In genomic region chr1:61482170-61482569, GRCh38 we compare ENCODE assay signal across 24 cellular contexts.
DNase-seq lines count a peak whose midpoint lies in the region; ATAC-seq, FAIRE-seq and TF ChIP-seq lines count a peak whose summit lies in the region.
"Had no signal": no experiment of that assay in that cellular context is flagged by ENCODE, and none has a peak within 500 bp of the region (broad histone marks: within the 10 kb centered on the region; RNA-seq: fewer than 3 reads in every experiment).

No MANE protein-coding gene starts in this region.

- TF ChIP-seq EP300 in K562 (IDR thresholded peaks at IDR 0.05; ENCODE audit: low read length), result no peak

- H3K9me3 Mint-ChIP-seq in nephron, result no peaks in the 10 kb centered on the region
- H3K9me3 Mint-ChIP-seq: HFFc6 had no signal

- no peaks in the 10 kb centered on the region for H3K79me2 ChIP-seq in K562 (ENCODE audit: control insufficient read depth, insufficient read depth, low read length)

- intact Hi-C loops in K562 (cut with micrococcal nuclease), result no loop called here

- no peak overlapping the region for H2AFZ ChIP-seq in K562 (ENCODE audit: low read depth, low read length)

- DNase-seq in HAP-1 (ENCODE audit: low spot score in 2 of 2), result peak; percentile 49 to 60
- no peak for DNase-seq in K562 (ENCODE audit: extremely low read depth in 1 of 4, low spot score in 3 of 4)
- peak; percentile 14 for DNase-seq in fibroblast of mammary gland (ENCODE audit: low read depth)
- no peak for DNase-seq in activated CD4-positive, CD25-positive, alpha-beta regulatory T cell (lab: John Stamatoyannopoulos, UW)
- no peak for DNase-seq in NCI-H345 (lab: John Stamatoyannopoulos, UW)
- DNase-seq: BE2C; CD4-positive, CD25-positive, alpha-beta regulatory T cell; DMS79; HFFc6; KBM-7; NCI-H1092; NCI-H146; NCI-H2029; NCI-H2227 treated with DMSO at 0.1 percent for 48 hours; NCI-H510A treated with DMSO at 0.1 percent for 48 hours; NCI-H748 treated with DMSO at 0.1 percent for 48 hours; NK-92 treated with Interleukin-12 subunit alpha and Interleukin-12 subunit beta, amount 100 ng/mL, for 24 hours; Peyer's patch; Right ventricle myocardium superior had no signal

- no peak for FAIRE-seq in K562 (lab: Jason Lieb, UNC)
- FAIRE-seq: H54, HepG2 had no signal

- H3K27ac ChIP-seq in K562 (ENCODE audit: extremely low read depth, low read depth, low read length), result no peak overlapping the region
- H3K27ac ChIP-seq: HL-60, Peyer's patch had no signal

- no peaks in the 10 kb centered on the region for H3K9me1 ChIP-seq in K562 (ENCODE audit: control insufficient read depth, insufficient read depth, low read length)

- H3K27ac Mint-ChIP-seq in nephron, result peak overlapping the region in 2 of 3 experiments; percentile 13 to 33
- H3K27ac Mint-ChIP-seq: CD4-positive, CD25-positive, alpha-beta regulatory T cell; HFFc6 had no signal

- 3% methylated on average over 6 of the region's 6 CpGs for WGBS in K562 (ENCODE audit: insufficient coverage, low coverage, missing lambda C conversion rate)

- no peaks in the 10 kb centered on the region for H3K36me3 Mint-ChIP-seq in nephron (ENCODE audit: low read depth)
- H3K36me3 Mint-ChIP-seq: CD4-positive, CD25-positive, alpha-beta regulatory T cell had no signal

- peaks cover 32% of the 10 kb centered on the region for H3K4me1 Mint-ChIP-seq in nephron
- H3K4me1 Mint-ChIP-seq: CD4-positive, CD25-positive, alpha-beta regulatory T cell had no signal

- H3K4me3 ChIP-seq in HAP-1 (no peak overlapping the region), K562 (no peak overlapping the region), fibroblast of mammary gland (ENCODE audit: control insufficient read depth, low read depth, low read length) (no peak overlapping the region)
- H3K4me3 ChIP-seq: Peyer's patch had no signal

- no TSS peak for BruUV-seq in K562 (replicated peaks; lab: Mats Ljungman, UMichigan)

- H3K9me3 ChIP-seq in HAP-1 (no peaks in the 10 kb centered on the region), K562 (replicated peaks; ENCODE audit: control insufficient read depth, insufficient read depth, low read depth, low read length) (no peaks in the 10 kb centered on the region)
- H3K9me3 ChIP-seq: BE2C, Peyer's patch had no signal

- no peak overlapping the region for H3K9ac ChIP-seq in K562 (ENCODE audit: insufficient read depth in 1 of 2, low read depth in 2 of 2, low read length in 2 of 2)

- 0 out of 2 replicates have a peak overlapping the region, but pooled peaks have one; percentile 9 for H3K4me2 ChIP-seq in K562 (ENCODE audit: insufficient read depth, low read length)

- TF ChIP-seq RAD21 in K562 (CRISPR knock-in tag; conservative IDR thresholded peaks at IDR 0.05 in 1 of 2, IDR thresholded peaks at IDR 0.05 in 1 of 2), result no peak

- CTCF ChIA-PET in K562 (lab: Yijun Ruan, JAX; ENCODE audit: low intra/inter-chr PET ratio), result no interaction called here

- H3K27me3 ChIP-seq in HAP-1 (ENCODE audit: low read depth) (no peaks in the 10 kb centered on the region), K562 (ENCODE audit: control insufficient read depth in 2 of 2, insufficient read depth in 2 of 2, low read length in 2 of 2) (peaks cover 15 to 29% of the 10 kb centered on the region in 2 experiments; a peak in 4 of 5 replicates)
- H3K27me3 ChIP-seq: BE2C, Peyer's patch had no signal

- no peak for TF ChIP-seq POLR2A in K562 (conservative IDR thresholded peaks at IDR 0.05)

- ATAC-seq in K562 (no peak), GM18511 (IDR thresholded peaks at IDR 0.05; ENCODE audit: unreplicated experiment) (no peak)
- ATAC-seq: HepG2 had no signal

- POLR2A ChIA-PET in K562 (lab: Yijun Ruan, JAX), result interaction anchor here (0.6 to 0.7 kb wide), 2 partner anchors 56 to 503 kb away, joined by 3 read pairs; no protein-coding TSS in a partner anchor

- H3K27me3 Mint-ChIP-seq in nephron (ENCODE audit: low read depth), result peaks cover 4% of the 10 kb centered on the region

- in situ Hi-C loops in HAP-1 (cut with MboI; ENCODE audit: low sequenced_read_pairs) (no loop called here), K562 (cut with MboI) (no loop called here)

- H3K36me3 ChIP-seq in HAP-1 (replicated peaks) (no peaks in the 10 kb centered on the region), K562 (ENCODE audit: control insufficient read depth, insufficient read depth, low read length) (no peaks in the 10 kb centered on the region)
- H3K36me3 ChIP-seq: BE2C, Peyer's patch had no signal

- H3K4me1 ChIP-seq in HAP-1 (peaks cover 11% of the 10 kb centered on the region), K562 (replicated peaks in 1 of 2; ENCODE audit: control insufficient read depth in 2 of 2, insufficient read depth in 2 of 2, low read length in 2 of 2) (no peaks in the 10 kb centered on the region)
- H3K4me1 ChIP-seq: Peyer's patch had no signal

- H3K4me3 Mint-ChIP-seq in nephron, result no peak overlapping the region
- H3K4me3 Mint-ChIP-seq: HFFc6 had no signal

- TF ChIP-seq CTCF in K562 (IDR thresholded peaks at IDR 0.05 in 2 of 3, conservative IDR thresholded peaks at IDR 0.05 in 1 of 3; ENCODE audit: insufficient read depth in 2 of 3, low read depth in 1 of 3, low read length in 3 of 3) (no peak), fibroblast of mammary gland (conservative IDR thresholded peaks at IDR 0.05; ENCODE audit: control insufficient read depth, insufficient read depth, low read depth, low read length) (no peak), nephron (IDR thresholded peaks at IDR 0.05; ENCODE audit: unreplicated experiment in 3 of 3) (no peak)

- no peaks in the 10 kb centered on the region for H4K20me1 ChIP-seq in K562 (replicated peaks; ENCODE audit: control insufficient read depth, insufficient read depth, low read length)

TF ChIP-seq in K562, 482 proteins besides CTCF, POLR2A, EP300 and RAD21 (continues in another document):
- TF ChIP-seq, protein P1, sequence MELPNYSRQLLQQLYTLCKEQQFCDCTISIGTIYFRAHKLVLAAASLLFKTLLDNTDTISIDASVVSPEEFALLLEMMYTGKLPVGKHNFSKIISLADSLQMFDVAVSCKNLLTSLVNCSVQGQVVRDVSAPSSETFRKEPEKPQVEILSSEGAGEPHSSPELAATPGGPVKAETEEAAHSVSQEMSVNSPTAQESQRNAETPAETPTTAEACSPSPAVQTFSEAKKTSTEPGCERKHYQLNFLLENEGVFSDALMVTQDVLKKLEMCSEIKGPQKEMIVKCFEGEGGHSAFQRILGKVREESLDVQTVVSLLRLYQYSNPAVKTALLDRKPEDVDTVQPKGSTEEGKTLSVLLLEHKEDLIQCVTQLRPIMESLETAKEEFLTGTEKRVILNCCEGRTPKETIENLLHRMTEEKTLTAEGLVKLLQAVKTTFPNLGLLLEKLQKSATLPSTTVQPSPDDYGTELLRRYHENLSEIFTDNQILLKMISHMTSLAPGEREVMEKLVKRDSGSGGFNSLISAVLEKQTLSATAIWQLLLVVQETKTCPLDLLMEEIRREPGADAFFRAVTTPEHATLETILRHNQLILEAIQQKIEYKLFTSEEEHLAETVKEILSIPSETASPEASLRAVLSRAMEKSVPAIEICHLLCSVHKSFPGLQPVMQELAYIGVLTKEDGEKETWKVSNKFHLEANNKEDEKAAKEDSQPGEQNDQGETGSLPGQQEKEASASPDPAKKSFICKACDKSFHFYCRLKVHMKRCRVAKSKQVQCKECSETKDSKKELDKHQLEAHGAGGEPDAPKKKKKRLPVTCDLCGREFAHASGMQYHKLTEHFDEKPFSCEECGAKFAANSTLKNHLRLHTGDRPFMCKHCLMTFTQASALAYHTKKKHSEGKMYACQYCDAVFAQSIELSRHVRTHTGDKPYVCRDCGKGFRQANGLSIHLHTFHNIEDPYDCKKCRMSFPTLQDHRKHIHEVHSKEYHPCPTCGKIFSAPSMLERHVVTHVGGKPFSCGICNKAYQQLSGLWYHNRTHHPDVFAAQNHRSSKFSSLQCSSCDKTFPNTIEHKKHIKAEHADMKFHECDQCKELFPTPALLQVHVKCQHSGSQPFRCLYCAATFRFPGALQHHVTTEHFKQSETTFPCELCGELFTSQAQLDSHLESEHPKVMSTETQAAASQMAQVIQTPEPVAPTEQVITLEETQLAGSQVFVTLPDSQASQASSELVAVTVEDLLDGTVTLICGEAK (IDR thresholded peaks at IDR 0.05), result no peak
- TF ChIP-seq, protein P1 (CRISPR knock-in tag; IDR thresholded peaks at IDR 0.05), result no peak

Comparison
In these comparisons a context has a peak if more than half of its experiments do, and no peak if none do; other contexts are left out.
1. DNase-seq: peak in HAP-1 (2 of 2) and fibroblast of mammary gland (single experiment); none in K562 (0 of 4), activated CD4-positive, CD25-positive, alpha-beta regulatory T cell (0 of 4) and NCI-H345 (single experiment).